ENCODE assay signal across 19 cellular contexts in genomic region chr6:151699719-151700118, GRCh38.
A peak's percentile ranks its signal among the peaks of the same experiment; 100 is the strongest.
DNase-seq lines count a peak whose midpoint lies in the region; ATAC-seq, FAIRE-seq and TF ChIP-seq lines count a peak whose summit lies in the region.
"Had no signal": no experiment of that assay in that cellular context is flagged by ENCODE, and none has a peak within 500 bp of the region (broad histone marks: within the 10 kb centered on the region; RNA-seq: fewer than 3 reads in every experiment).

No MANE protein-coding gene starts in this region.

- intact Hi-C loops in left lung (cut with DNase I), result no loop called here
- intact Hi-C loops in activated CD4-positive, alpha-beta T cell treated with anti-CD3 and anti-CD28 coated beads, Interleukin-2, amount 10 ng/mL, durations not matched to agents 24 days and 14 days (cut with micrococcal nuclease), result loop anchor here (5.0 to 10.0 kb wide), 2 partner anchors 205 to 488 kb away; partner anchors contain the start of gene CCDC170

- TF ChIP-seq POLR2A in gastroesophageal sphincter (IDR thresholded peaks at IDR 0.05) (no peak), Peyer's patch (IDR thresholded peaks at IDR 0.05) (no peak)

- H3K9me3 ChIP-seq in gastroesophageal sphincter (peaks cover 0 to 8% (median 0%) of the 10 kb centered on the region in 3 donors), left lung (no peaks in the 10 kb centered on the region), subcutaneous abdominal adipose tissue (ENCODE audit: control insufficient read depth in 5 of 5, low read length in 5 of 5) (no peaks in the 10 kb centered on the region), Peyer's patch (no peaks in the 10 kb centered on the region)
- H3K9me3 ChIP-seq: Caco-2 had no signal

- 30 to 56% methylated on average over 4 of the region's 4 CpGs for WGBS in gastroesophageal sphincter (ENCODE audit: low coverage in 1 of 2), 2 donors

- FAIRE-seq in endometrium (lab: Jason Lieb, UNC), result peak; percentile 96
- FAIRE-seq: H54 had no signal

- H3K4me3 ChIP-seq in gastroesophageal sphincter (no peak overlapping the region), left lung (no peak overlapping the region), subcutaneous abdominal adipose tissue (ENCODE audit: low read depth in 1 of 5, low read length in 5 of 5) (no peak overlapping the region), Peyer's patch (no peak overlapping the region)

- DNase-seq in left lung (no peak), NCI-H1694 treated with DMSO at 0.1 percent for 48 hours (lab: John Stamatoyannopoulos, UW) (no peak), amygdala (lab: John Stamatoyannopoulos, UW) (no peak), Peyer's patch (no peak)
- no peak for DNase-seq in activated CD4-positive, alpha-beta T cell treated with anti-CD3 and anti-CD28 coated beads, Interleukin-2, amount 10 ng/mL, durations not matched to agents 24 days and 14 days
- DNase-seq: ACHN, Caco-2, EL, HFFc6, NCI-H1092, NCI-H146, NCI-H524, SHP77 had no signal

- peaks cover 8% of the 10 kb centered on the region for H3K9me3 Mint-ChIP-seq in activated CD4-positive, alpha-beta T cell treated with anti-CD3 and anti-CD28 coated beads, Interleukin-2, amount 10 ng/mL, durations not matched to agents 24 days and 14 days
- H3K9me3 Mint-ChIP-seq: HFFc6 had no signal

- ATAC-seq in gastroesophageal sphincter (peak; percentile 55), left lung (peak; percentile 53)
- ATAC-seq: Panc1 had no signal

- H3K4me1 ChIP-seq in gastroesophageal sphincter (no peaks in the 10 kb centered on the region), left lung (no peaks in the 10 kb centered on the region), subcutaneous abdominal adipose tissue (ENCODE audit: control insufficient read depth in 5 of 5, insufficient read depth in 5 of 5, low read length in 5 of 5) (peaks cover 5 to 48% (median 41%) of the 10 kb centered on the region in 5 donors), Peyer's patch (no peaks in the 10 kb centered on the region)

- no peak for TF ChIP-seq CTCF in gastroesophageal sphincter (IDR thresholded peaks at IDR 0.05)
- TF ChIP-seq CTCF in left lung (IDR thresholded peaks at IDR 0.05), result no peak
- TF ChIP-seq CTCF in Peyer's patch (IDR thresholded peaks at IDR 0.05), result no peak

- H3K36me3 ChIP-seq in gastroesophageal sphincter, result no peaks in the 10 kb centered on the region
- no peaks in the 10 kb centered on the region for H3K36me3 ChIP-seq in left lung
- H3K36me3 ChIP-seq in subcutaneous abdominal adipose tissue (ENCODE audit: control insufficient read depth in 5 of 5, insufficient read depth in 5 of 5, low read length in 5 of 5), result no peaks in the 10 kb centered on the region
- H3K36me3 ChIP-seq in Peyer's patch, result no peaks in the 10 kb centered on the region

- no peak overlapping the region for H3K27ac Mint-ChIP-seq in activated CD4-positive, alpha-beta T cell treated with anti-CD3 and anti-CD28 coated beads, Interleukin-2, amount 10 ng/mL, durations not matched to agents 24 days and 14 days
- H3K27ac Mint-ChIP-seq: HFFc6 had no signal

- H3K27ac ChIP-seq in gastroesophageal sphincter, result peak overlapping the region in 2 of 4 donors; percentile 2 to 10
- H3K27ac ChIP-seq in left lung, result no peak overlapping the region
- H3K27ac ChIP-seq in subcutaneous abdominal adipose tissue (ENCODE audit: low read depth, low read length), result peak overlapping the region; percentile 81
- no peak overlapping the region for H3K27ac ChIP-seq in Peyer's patch
- H3K27ac ChIP-seq: KMS-11 had no signal

- no peak overlapping the region for H3K4me3 Mint-ChIP-seq in activated CD4-positive, alpha-beta T cell treated with anti-CD3 and anti-CD28 coated beads, Interleukin-2, amount 10 ng/mL, durations not matched to agents 24 days and 14 days
- H3K4me3 Mint-ChIP-seq: HFFc6 had no signal

- TF ChIP-seq EP300 in gastroesophageal sphincter (IDR thresholded peaks at IDR 0.05), result no peak

- H3K27me3 ChIP-seq in gastroesophageal sphincter (peaks cover 5% of the 10 kb centered on the region), left lung (no peaks in the 10 kb centered on the region), subcutaneous abdominal adipose tissue (ENCODE audit: control insufficient read depth in 5 of 5, insufficient read depth in 4 of 5, low read length in 5 of 5) (no peaks in the 10 kb centered on the region), Peyer's patch (no peaks in the 10 kb centered on the region)

- H3K36me3 Mint-ChIP-seq in activated CD4-positive, alpha-beta T cell treated with anti-CD3 and anti-CD28 coated beads, Interleukin-2, amount 10 ng/mL, durations not matched to agents 24 days and 14 days (ENCODE audit: low read depth), result peaks cover 9% of the 10 kb centered on the region

- H3K4me1 Mint-ChIP-seq in activated CD4-positive, alpha-beta T cell treated with anti-CD3 and anti-CD28 coated beads, Interleukin-2, amount 10 ng/mL, durations not matched to agents 24 days and 14 days, result peaks cover 22% of the 10 kb centered on the region

- H3K27me3 Mint-ChIP-seq in activated CD4-positive, alpha-beta T cell treated with anti-CD3 and anti-CD28 coated beads, Interleukin-2, amount 10 ng/mL, durations not matched to agents 24 days and 14 days, result peaks cover 22% of the 10 kb centered on the region

- H3K9ac ChIP-seq in subcutaneous abdominal adipose tissue (ENCODE audit: low read length in 5 of 5), result no peak overlapping the region
- H3K9ac ChIP-seq: KMS-11 had no signal
